Comparison of ENCODE assay signal across 8 cellular contexts in the genomic region with DNA sequence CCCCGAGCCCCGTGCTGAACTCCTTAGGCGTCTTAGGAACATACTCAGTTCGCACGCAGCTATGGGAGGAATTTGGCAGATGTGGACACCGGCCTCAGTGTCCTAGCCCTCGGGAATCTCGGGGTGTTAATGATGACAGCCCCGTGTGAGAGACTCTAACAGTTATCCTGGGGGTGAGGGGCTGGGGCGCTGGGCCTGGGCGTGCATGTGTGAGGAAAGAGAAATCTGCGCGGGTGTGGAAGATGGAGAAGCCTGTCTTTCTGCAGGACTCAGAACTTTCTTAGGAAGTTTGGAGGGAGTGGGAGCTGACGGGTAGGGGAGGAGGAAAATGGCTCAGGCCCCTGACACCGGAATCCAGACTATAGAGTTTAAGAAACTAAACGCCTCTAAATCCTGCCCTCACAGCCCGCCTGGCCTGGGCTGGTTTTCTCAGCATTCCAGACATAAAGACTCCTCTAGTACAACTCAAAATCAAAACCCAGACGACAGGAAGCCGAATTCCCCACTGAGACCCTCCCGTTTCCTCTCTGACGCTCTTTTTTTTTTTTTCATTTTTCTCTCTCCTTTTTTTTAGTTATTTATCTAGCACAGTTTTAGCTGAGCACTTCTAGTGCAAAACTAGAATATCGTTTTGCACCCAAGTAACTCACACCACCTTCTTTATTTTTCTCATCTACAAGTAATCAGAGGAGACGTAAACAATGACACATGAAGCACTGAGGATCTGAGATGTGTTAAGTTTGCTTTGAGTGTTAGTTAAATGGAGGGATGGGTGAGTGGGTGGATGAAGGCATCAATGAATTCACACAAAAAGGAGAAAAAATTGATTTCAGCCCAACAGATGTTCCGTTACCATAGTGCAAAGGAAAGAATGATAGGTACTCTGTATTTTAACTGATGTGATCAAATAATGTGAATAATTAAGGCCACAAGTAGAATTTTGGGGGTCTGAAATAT. TPM values are rescaled to one million over a fixed set of nuclear protein-coding genes. Genes with fewer than 3 reads are reported as not detected.
DNase-seq lines count a peak whose midpoint lies in the region; ATAC-seq and TF ChIP-seq lines count a peak whose summit lies in the region.

No MANE protein-coding gene starts in this region.

- no peaks in the 10 kb centered on the region for H3K9me3 ChIP-seq in SK-N-MC (ENCODE audit: low read depth, low read length)
- H3K9me3 ChIP-seq in right cardiac atrium (ENCODE audit: control insufficient read depth, low read length) = no peaks in the 10 kb centered on the region

- H3K4me3 ChIP-seq in GM12865 (ENCODE audit: low read depth, low read length) = peak overlapping the region; percentile 84
- H3K4me3 ChIP-seq in SK-N-MC = peak overlapping the region; percentile 64
- H3K4me3 ChIP-seq in right cardiac atrium (ENCODE audit: low read length) = peak overlapping the region; percentile 68

- no peak for DNase-seq in GM12865 (ENCODE audit: low read depth)
- DNase-seq in SK-N-MC (ENCODE audit: low read depth, low spot score) = peak; percentile 47
- peak in 2 of 3 donors; percentile 58 to 70 for DNase-seq in right cardiac atrium
- no peak for DNase-seq in sciatic nerve (ENCODE audit: low spot score)
- DNase-seq in DMS114 treated with DMSO at 0.1 percent for 48 hours (lab: John Stamatoyannopoulos, UW; ENCODE audit: unreplicated experiment) = no peak
- DNase-seq in NCI-H1105 treated with DMSO at 0.1 percent for 48 hours (lab: John Stamatoyannopoulos, UW) = no peak

- H3K27me3 ChIP-seq in right cardiac atrium (ENCODE audit: control insufficient read depth, insufficient read depth) = no peaks in the 10 kb centered on the region

- intact Hi-C loops in right cardiac atrium (cut with DNase I) = no loop called here
- intact Hi-C loops in sciatic nerve (cut with DNase I) = no loop called here

- H3K36me3 ChIP-seq in SK-N-MC (ENCODE audit: insufficient read depth, low read length) = no peaks in the 10 kb centered on the region

- peak overlapping the region; percentile 88 for H3K27ac ChIP-seq in SK-N-MC
- H3K27ac ChIP-seq in right cardiac atrium (ENCODE audit: low read length) = peak overlapping the region; percentile 34

- TF ChIP-seq CTCF in GM12865 (IDR thresholded peaks at IDR 0.05; ENCODE audit: insufficient read depth, low read depth, low read length, missing control alignments) = no peak

- 23% methylated on average over 24 of the region's 24 CpGs for WGBS in right cardiac atrium

- no peak overlapping the region for H3K9ac ChIP-seq in SK-N-MC (ENCODE audit: insufficient read length)

- ATAC-seq in right cardiac atrium (peak in 1 of 2 donors; percentile 4), sciatic nerve (peak; percentile 44), HG02973 (IDR thresholded peaks at IDR 0.05; ENCODE audit: unreplicated experiment) (no peak), HG03135 (IDR thresholded peaks at IDR 0.05; ENCODE audit: unreplicated experiment) (no peak)

- H3K4me1 ChIP-seq in right cardiac atrium (ENCODE audit: control insufficient read depth, insufficient read depth, low read length) = peaks cover 2% of the 10 kb centered on the region

RNA-seq across cellular contexts. Expression of a gene that starts 1.2 kb away (rescaled TPM):
- total RNA-seq in right cardiac atrium (1 to 10 TPM; 3.5 to 5.9 (median 5.0) TPM), sciatic nerve (14.3 TPM)
- polyA plus RNA-seq in right cardiac atrium = 4.6 TPM

RNA-seq across cellular contexts. Expression of a gene that starts 29.7 kb away (rescaled TPM):
- total RNA-seq in right cardiac atrium (1 to 10 TPM in 1 of 4 donors, under 1 TPM in 3; 0.66 to 1.6 (median 0.83) TPM), sciatic nerve (2.8 TPM)
- polyA plus RNA-seq in right cardiac atrium = 0.68 TPM

Comparison
In these comparisons a context has a peak if more than half of its experiments do, and no peak if none do; other contexts are left out.
1. DNase-seq: peak in SK-N-MC (single experiment) and right cardiac atrium (2 of 3); none in GM12865 (single experiment), sciatic nerve (single experiment), DMS114 treated with DMSO at 0.1 percent for 48 hours (single experiment) and NCI-H1105 treated with DMSO at 0.1 percent for 48 hours (single experiment).
2. Peak in every context shown above with its lines, with median percentiles within 50 percentile points of each other: H3K4me3 ChIP-seq.